Comparison of ENCODE assay signal across 19 cellular contexts in the genomic region with DNA sequence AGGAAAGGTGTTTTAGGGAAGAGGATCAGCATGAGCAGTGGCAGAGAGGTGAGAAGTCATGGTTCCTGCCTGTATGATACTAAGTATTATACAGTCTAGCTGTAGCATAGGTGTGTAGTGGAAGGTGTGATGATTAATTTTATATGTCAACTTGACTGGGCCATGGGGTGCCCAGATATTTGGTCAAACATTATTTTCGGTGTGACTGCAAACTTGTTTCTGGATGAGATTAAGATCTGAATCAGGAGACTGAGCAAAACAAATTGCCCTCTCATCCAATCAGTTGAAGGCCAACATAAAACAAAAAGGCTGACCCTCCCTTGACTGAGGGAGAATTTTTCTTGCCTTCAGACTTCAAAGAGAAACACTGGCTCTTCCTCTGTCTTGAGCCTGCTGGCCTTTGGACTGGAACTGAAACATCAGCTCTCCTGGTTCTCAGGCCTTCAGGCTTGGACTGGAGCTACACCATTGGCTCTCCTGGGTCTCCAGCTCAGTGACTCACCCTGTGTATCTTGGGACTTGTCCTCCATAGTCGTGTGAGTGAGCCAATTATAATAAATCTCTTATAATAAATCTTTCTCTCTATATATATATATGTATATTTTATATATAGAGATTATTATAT. TPM values are rescaled to one million over a fixed set of nuclear protein-coding genes. Genes with fewer than 3 reads are reported as not detected.
DNase-seq lines count a peak whose midpoint lies in the region; ATAC-seq, FAIRE-seq and TF ChIP-seq lines count a peak whose summit lies in the region.
"Had no signal": no experiment of that assay in that cellular context is flagged by ENCODE, and none has a peak within 500 bp of the region (broad histone marks: within the 10 kb centered on the region; RNA-seq: fewer than 3 reads in every experiment).

No MANE protein-coding gene starts in this region.

- peaks cover 0 to 4% (median 2%) of the 10 kb centered on the region in 7 donors for H3K9me3 Mint-ChIP-seq in CD4-positive, CD25-positive, alpha-beta regulatory T cell
- H3K9me3 Mint-ChIP-seq in HFFc6 (peaks cover 6% of the 10 kb centered on the region), astrocyte (ENCODE audit: unreplicated experiment) (peaks cover 4% of the 10 kb centered on the region)
- H3K9me3 Mint-ChIP-seq: natural killer cell treated with Interleukin-12 subunit alpha and Interleukin-12 subunit beta and Interleukin-15 and Interleukin-18, amount 100 ng/mL, for 72 hours had no signal

- H3K36me3 ChIP-seq in CD4-positive, CD25-positive, alpha-beta regulatory T cell (ENCODE audit: control insufficient read depth, insufficient read depth, low read length) = no peaks in the 10 kb centered on the region
- H3K36me3 ChIP-seq in astrocyte (ENCODE audit: insufficient read depth, low read length) (no peaks in the 10 kb centered on the region), mucosa of descending colon (ENCODE audit: low read depth) (no peaks in the 10 kb centered on the region)
- H3K36me3 ChIP-seq: tibial artery had no signal

- intact Hi-C loops in mucosa of descending colon (cut with DNase I, micrococcal nuclease) = no loop called here

- no peaks in the 10 kb centered on the region for H3K9me3 ChIP-seq in CD4-positive, CD25-positive, alpha-beta regulatory T cell (ENCODE audit: control insufficient read depth in 2 of 2, low read length in 2 of 2)
- H3K9me3 ChIP-seq in astrocyte (ENCODE audit: insufficient read depth, low read depth, low read length) (peaks cover 2% of the 10 kb centered on the region), mucosa of descending colon (no peaks in the 10 kb centered on the region)
- H3K9me3 ChIP-seq: body of pancreas, tibial artery had no signal

- H3K27me3 Mint-ChIP-seq in CD4-positive, CD25-positive, alpha-beta regulatory T cell = peaks cover 4% of the 10 kb centered on the region
- H3K27me3 Mint-ChIP-seq in HFFc6 (ENCODE audit: insufficient read depth) (peaks cover 6% of the 10 kb centered on the region; the same call in 1 of the 2 replicates), astrocyte (ENCODE audit: low read depth, unreplicated experiment) (no peaks in the 10 kb centered on the region)
- H3K27me3 Mint-ChIP-seq: natural killer cell treated with Interleukin-12 subunit alpha and Interleukin-12 subunit beta and Interleukin-15 and Interleukin-18, amount 100 ng/mL, for 72 hours had no signal

- H3K36me3 Mint-ChIP-seq in CD4-positive, CD25-positive, alpha-beta regulatory T cell = peaks cover 8% of the 10 kb centered on the region
- H3K36me3 Mint-ChIP-seq in HFFc6 (ENCODE audit: low read depth) (peaks cover 6% of the 10 kb centered on the region), astrocyte (ENCODE audit: low read depth, unreplicated experiment) (no peaks in the 10 kb centered on the region)
- H3K36me3 Mint-ChIP-seq: natural killer cell treated with Interleukin-12 subunit alpha and Interleukin-12 subunit beta and Interleukin-15 and Interleukin-18, amount 100 ng/mL, for 72 hours had no signal

- peaks cover 41% of the 10 kb centered on the region for H3K4me1 ChIP-seq in CD4-positive, CD25-positive, alpha-beta regulatory T cell (ENCODE audit: control insufficient read depth, insufficient read depth, low read length, poor library complexity, severe bottlenecking)
- H3K4me1 ChIP-seq in astrocyte (ENCODE audit: insufficient read depth, low read length) (peaks cover 14% of the 10 kb centered on the region), mucosa of descending colon (ENCODE audit: low read depth) (peaks cover 4% of the 10 kb centered on the region)
- H3K4me1 ChIP-seq: body of pancreas, tibial artery had no signal

- no peak overlapping the region for H3K27ac ChIP-seq in CD4-positive, CD25-positive, alpha-beta regulatory T cell (ENCODE audit: insufficient read depth, low read length, poor library complexity, severe bottlenecking)
- H3K27ac ChIP-seq in astrocyte (ENCODE audit: low read depth, low read length) = no peak overlapping the region
- H3K27ac ChIP-seq: body of pancreas, tibial artery had no signal

- H3K4me3 ChIP-seq in CD4-positive, CD25-positive, alpha-beta regulatory T cell (ENCODE audit: low read depth, low read length) = no peak overlapping the region
- H3K4me3 ChIP-seq in astrocyte (ENCODE audit: insufficient read depth, low read depth, low read length) = no peak overlapping the region
- H3K4me3 ChIP-seq in mucosa of descending colon = no peak overlapping the region
- H3K4me3 ChIP-seq: body of pancreas, GM23338, tibial artery had no signal

- no peak for DNase-seq in CD4-positive, CD25-positive, alpha-beta regulatory T cell
- DNase-seq in HFFc6 = no peak
- no peak for DNase-seq in astrocyte (ENCODE audit: low read depth)
- DNase-seq in mucosa of descending colon = no peak
- no peak for DNase-seq in iPS-NIHi7 (ENCODE audit: extremely low spot score)
- DNase-seq: body of pancreas; DMS153; NCI-H1417 treated with DMSO at 0.1 percent for 48 hours; NCI-H2227 treated with DMSO at 0.1 percent for 48 hours; retina; stimulated activated CD4-positive, alpha-beta T cell treated with anti-CD3 and anti-CD28 coated beads, Interleukin-1b, Interleukin-23, amount 100 ng/mL, for 48 hours; tibial artery had no signal

- TF ChIP-seq CTCF in HFFc6 (IDR thresholded peaks at IDR 0.05) (no peak), astrocyte (IDR thresholded peaks at IDR 0.05; ENCODE audit: insufficient read depth, low read depth, low read length) (no peak), mucosa of descending colon (IDR thresholded peaks at IDR 0.05) (no peak)

- no peaks in the 10 kb centered on the region for H3K27me3 ChIP-seq in CD4-positive, CD25-positive, alpha-beta regulatory T cell (ENCODE audit: control insufficient read depth, insufficient read depth, low read length)
- H3K27me3 ChIP-seq in astrocyte (ENCODE audit: insufficient read depth, low read length) = no peaks in the 10 kb centered on the region
- H3K27me3 ChIP-seq: body of pancreas had no signal

- no peaks in the 10 kb centered on the region for H4K20me1 ChIP-seq in astrocyte (ENCODE audit: insufficient read depth, low read length)

- H3K9ac ChIP-seq in astrocyte (ENCODE audit: low read length) = peak overlapping the region; percentile 17

- FAIRE-seq in astrocyte (lab: Jason Lieb, UNC) = no peak

- H3K4me1 Mint-ChIP-seq in CD4-positive, CD25-positive, alpha-beta regulatory T cell = peaks cover 30 to 69% (median 41%) of the 10 kb centered on the region in 4 donors
- H3K4me1 Mint-ChIP-seq in HFFc6 (ENCODE audit: low read depth) (peaks cover 33% of the 10 kb centered on the region), astrocyte (ENCODE audit: low read depth, unreplicated experiment) (peaks cover 13% of the 10 kb centered on the region)

- no peak overlapping the region for H3K4me2 ChIP-seq in astrocyte (ENCODE audit: low read length)

- ATAC-seq in CD4-positive, CD25-positive, alpha-beta regulatory T cell (ENCODE audit: low read depth in 2 of 2) = no peak
- ATAC-seq in mucosa of descending colon = peak; percentile 68
- no peak for ATAC-seq in HG03108 (IDR thresholded peaks at IDR 0.05; ENCODE audit: unreplicated experiment)
- no peak for ATAC-seq in GM18517 (IDR thresholded peaks at IDR 0.05; ENCODE audit: unreplicated experiment)
- ATAC-seq in HG03097 (IDR thresholded peaks at IDR 0.05; ENCODE audit: low FRiP score, unreplicated experiment) = no peak
- ATAC-seq: body of pancreas; GM23338; natural killer cell treated with Interleukin-12 subunit alpha and Interleukin-12 subunit beta and Interleukin-15 and Interleukin-18, amount 100 ng/mL, for 72 hours had no signal

- no peaks in the 10 kb centered on the region for H3K79me2 ChIP-seq in astrocyte (ENCODE audit: insufficient read depth, low read length)

- peak overlapping the region; percentile 58 to 80 (median 61) for H3K27ac Mint-ChIP-seq in CD4-positive, CD25-positive, alpha-beta regulatory T cell
- peak overlapping the region; percentile 89 for H3K27ac Mint-ChIP-seq in HFFc6
- no peak overlapping the region for H3K27ac Mint-ChIP-seq in astrocyte (ENCODE audit: unreplicated experiment)
- H3K27ac Mint-ChIP-seq: activated T-helper 1 cell treated with anti-CD3 and anti-CD28 coated beads, Interleukin-12 subunit alpha, Interleukin-12 subunit beta, Interleukin-2, Interleukin-4 antibody, amounts not matched to agents 30 ng/mL and 10 ng/mL and 1 ng/mL, durations not matched to agents 14 hours and 24 hours and 36 hours had no signal

- peak overlapping the region in 1 of 4 donors; percentile 65 for H3K4me3 Mint-ChIP-seq in CD4-positive, CD25-positive, alpha-beta regulatory T cell
- H3K4me3 Mint-ChIP-seq in HFFc6 (no peak overlapping the region), astrocyte (ENCODE audit: unreplicated experiment) (no peak overlapping the region)
- H3K4me3 Mint-ChIP-seq: activated T-helper 1 cell treated with anti-CD3 and anti-CD28 coated beads, Interleukin-12 subunit alpha, Interleukin-12 subunit beta, Interleukin-2, Interleukin-4 antibody, amounts not matched to agents 30 ng/mL and 10 ng/mL and 1 ng/mL, durations not matched to agents 14 hours and 24 hours and 36 hours; GM23338; natural killer cell treated with Interleukin-12 subunit alpha and Interleukin-12 subunit beta and Interleukin-15 and Interleukin-18, amount 100 ng/mL, for 72 hours had no signal

- H2AFZ ChIP-seq in astrocyte (ENCODE audit: low read depth, low read length) = no peak overlapping the region

RNA-seq across cellular contexts. Expression of a gene that starts 6.8 kb away (rescaled TPM):
- 376 TPM for total RNA-seq in CD4-positive, CD25-positive, alpha-beta regulatory T cell
- 100 to 1,000 TPM; 290 to 513 (median 434) TPM for polyA plus RNA-seq in CD4-positive, CD25-positive, alpha-beta regulatory T cell
- total RNA-seq in HFFc6 (2021; fragmentation: NEBNext Ultra II Directional; extraction: Animal tissue kit (Norgen Biotek cat#: 25700)) = 100 to 1,000 TPM; 273 to 298 (median 280) TPM
- 346 and 366 TPM in 2 replicates for total RNA-seq in astrocyte
- total RNA-seq in mucosa of descending colon = 100 to 1,000 TPM; 231 to 292 (median 282) TPM

RNA-seq across cellular contexts. Expression of a gene that starts 44.3 kb away (rescaled TPM):
- total RNA-seq in CD4-positive, CD25-positive, alpha-beta regulatory T cell = not detected
- not detected for polyA plus RNA-seq in CD4-positive, CD25-positive, alpha-beta regulatory T cell
- total RNA-seq in HFFc6 (2021; fragmentation: NEBNext Ultra II Directional; extraction: Animal tissue kit (Norgen Biotek cat#: 25700)) = not detected
- not detected in 2 replicates for total RNA-seq in astrocyte
- total RNA-seq in mucosa of descending colon = 1 to 10 TPM in 1 of 3 donors, under 1 TPM in 1, not detected in 1; 0.65 to 1.0 TPM
- total RNA-seq: activated T-helper 1 cell treated with anti-CD3 and anti-CD28 coated beads, Interleukin-12 subunit alpha, Interleukin-12 subunit beta, Interleukin-2, Interleukin-4 antibody, amounts not matched to agents 30 ng/mL and 10 ng/mL and 1 ng/mL, durations not matched to agents 14 hours and 24 hours and 36 hours; GM23338; lower leg skin; natural killer cell treated with Interleukin-12 subunit alpha and Interleukin-12 subunit beta and Interleukin-15 and Interleukin-18, amount 100 ng/mL, for 72 hours had no signal
- polyA plus RNA-seq: GM23338 had no signal
